1 cellular context compared by ENCODE assay signal in the genomic region with DNA sequence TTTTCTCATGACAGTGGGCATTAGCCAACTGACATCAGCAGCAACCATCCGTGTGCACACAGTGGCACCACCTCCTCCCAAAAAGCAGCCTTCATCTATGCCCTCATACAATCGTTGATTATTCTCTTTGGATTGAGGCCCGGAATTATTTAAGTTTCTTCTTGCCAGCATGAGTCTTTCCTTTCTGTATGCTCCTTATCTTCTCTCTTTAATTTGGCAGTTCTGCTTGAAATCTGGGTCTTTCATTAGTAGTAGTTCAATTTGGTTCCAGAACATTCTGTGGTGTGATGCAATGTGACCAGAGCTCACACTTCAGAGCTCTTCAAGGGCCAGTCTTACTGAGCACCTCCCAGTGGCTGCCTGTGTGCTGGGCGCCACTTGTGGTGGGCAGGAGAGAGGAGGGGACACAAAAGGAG.
TF ChIP-seq lines count a peak whose summit lies in the region.

No MANE protein-coding gene starts in this region.

TF ChIP-seq in H1, 55 proteins besides CTCF, POLR2A, EP300 and RAD21:
- TF ChIP-seq BACH1 (IDR thresholded peaks at IDR 0.05; ENCODE audit: low read length) (no peak), JUN (IDR thresholded peaks at IDR 0.05; ENCODE audit: low read depth, low read length) (no peak), EGR1 (IDR thresholded peaks at IDR 0.05; ENCODE audit: borderline replicate concordance, low read depth, low read length) (no peak), ZNF274 (IDR thresholded peaks at IDR 0.05; ENCODE audit: borderline replicate concordance, extremely low read depth, low read length) (no peak), KDM5A (IDR thresholded peaks at IDR 0.05; ENCODE audit: low read length) (no peak), POU5F1 (IDR thresholded peaks at IDR 0.05; ENCODE audit: low read depth, low read length) (no peak)
- TF ChIP-seq, protein P1, sequence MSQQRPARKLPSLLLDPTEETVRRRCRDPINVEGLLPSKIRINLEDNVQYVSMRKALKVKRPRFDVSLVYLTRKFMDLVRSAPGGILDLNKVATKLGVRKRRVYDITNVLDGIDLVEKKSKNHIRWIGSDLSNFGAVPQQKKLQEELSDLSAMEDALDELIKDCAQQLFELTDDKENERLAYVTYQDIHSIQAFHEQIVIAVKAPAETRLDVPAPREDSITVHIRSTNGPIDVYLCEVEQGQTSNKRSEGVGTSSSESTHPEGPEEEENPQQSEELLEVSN (IDR thresholded peaks at IDR 0.05) = no peak
- TF ChIP-seq, protein P2, sequence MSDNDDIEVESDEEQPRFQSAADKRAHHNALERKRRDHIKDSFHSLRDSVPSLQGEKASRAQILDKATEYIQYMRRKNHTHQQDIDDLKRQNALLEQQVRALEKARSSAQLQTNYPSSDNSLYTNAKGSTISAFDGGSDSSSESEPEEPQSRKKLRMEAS (IDR thresholded peaks at IDR 0.05) = no peak
